In genomic region chr20:1388253-1388652, GRCh38 we compare ENCODE assay signal across 12 cellular contexts. TPM values are rescaled to one million over a fixed set of nuclear protein-coding genes. Genes with fewer than 3 reads are reported as not detected.
DNase-seq lines count a peak whose midpoint lies in the region; ATAC-seq and TF ChIP-seq lines count a peak whose summit lies in the region.
"Had no signal": no experiment of that assay in that cellular context is flagged by ENCODE, and none has a peak within 500 bp of the region (broad histone marks: within the 10 kb centered on the region; RNA-seq: fewer than 3 reads in every experiment).

No MANE protein-coding gene starts in this region.

- peaks cover 87% of the 10 kb centered on the region for H4K20me1 ChIP-seq in DND-41 (ENCODE audit: insufficient read depth, low read length)

- H3K4me2 ChIP-seq in DND-41 (ENCODE audit: insufficient read depth, low read length): peak overlapping the region; percentile 86
- peak overlapping the region; percentile 75 for H3K4me2 ChIP-seq in skeletal muscle satellite cell (ENCODE audit: low read length)

- POLR2A ChIA-PET in A673 (lab: Charles Lee; ENCODE audit: low non-redundant PET): interaction anchor here (0.5 kb wide), 1 partner anchor 52 kb away, joined by 6 read pairs; no protein-coding TSS in a partner anchor

- DNase-seq in DND-41 (no peak), NCI-H69 (lab: John Stamatoyannopoulos, UW) (peak; percentile 21), A673 (ENCODE audit: low spot score) (no peak), occipital lobe (lab: John Stamatoyannopoulos, UW) (no peak)
- no peak for DNase-seq in effector memory CD8-positive, alpha-beta T cell
- DNase-seq: activated CD8-positive, alpha-beta memory T cell treated with anti-CD3 and anti-CD28 coated beads, Interleukin-2, amount 50 U/mL, for 4 hours; H9; NCI-H2029; stimulated activated CD8-positive, alpha-beta memory T cell treated with anti-CD3 and anti-CD28 coated beads, Interleukin-4, amount 100 ng/mL, for 48 hours had no signal

- no peaks in the 10 kb centered on the region for H3K9me3 Mint-ChIP-seq in effector memory CD8-positive, alpha-beta T cell
- H3K9me3 Mint-ChIP-seq: H9 had no signal

- H3K27me3 ChIP-seq in DND-41 (ENCODE audit: insufficient read depth, low read length, poor library complexity): no peaks in the 10 kb centered on the region
- H3K27me3 ChIP-seq in skeletal muscle satellite cell (ENCODE audit: control insufficient read depth, insufficient read depth, low read length): no peaks in the 10 kb centered on the region
- H3K27me3 ChIP-seq in A673 (replicated peaks; ENCODE audit: insufficient read depth, low read depth, low read length, poor library complexity): no peaks in the 10 kb centered on the region
- H3K27me3 ChIP-seq: cardiac muscle cell had no signal

- no peak for ATAC-seq in DND-41 (ENCODE audit: insufficient read depth, low read depth)
- no peak for ATAC-seq in effector memory CD8-positive, alpha-beta T cell (replicated peaks)
- no peak for ATAC-seq in HG03432 (IDR thresholded peaks at IDR 0.05; ENCODE audit: unreplicated experiment)

- CTCF ChIA-PET in A673 (lab: Charles Lee): no interaction called here

- BruUV-seq in A673 (replicated peaks; lab: Mats Ljungman, UMichigan): no TSS peak

- H3K27me3 Mint-ChIP-seq in effector memory CD8-positive, alpha-beta T cell: no peaks in the 10 kb centered on the region

- H3K79me2 ChIP-seq in DND-41 (ENCODE audit: insufficient read depth, low read length): peaks cover 98% of the 10 kb centered on the region

- no peak for TF ChIP-seq CTCF in DND-41 (IDR thresholded peaks at IDR 0.05; ENCODE audit: borderline replicate concordance, extremely low read depth, low read length, poor library complexity, severe bottlenecking)
- no peak for TF ChIP-seq CTCF in A673 (conservative IDR thresholded peaks at IDR 0.05; ENCODE audit: low read depth, low read length)

- peak overlapping the region; percentile 64 to 65 for H3K4me3 Mint-ChIP-seq in effector memory CD8-positive, alpha-beta T cell

- H3K9ac ChIP-seq in DND-41 (ENCODE audit: low read depth, low read length) (peak overlapping the region; percentile 37; the same call in 1 of the 2 replicates), skeletal muscle satellite cell (ENCODE audit: low read depth, low read length) (no peak overlapping the region)

- intact Hi-C loops in A673 (cut with micrococcal nuclease; ENCODE audit: unreplicated experiment): no loop called here

- H3K27ac ChIP-seq in DND-41 (ENCODE audit: low read length) (peak overlapping the region; percentile 68), A673 (ENCODE audit: low read depth, low read length, poor library complexity, severe bottlenecking) (no peak overlapping the region)
- H3K27ac ChIP-seq: cardiac muscle cell had no signal

- H3K27ac Mint-ChIP-seq in effector memory CD8-positive, alpha-beta T cell: peak overlapping the region in 1 of 2 donors; percentile 81

- peaks cover 54 to 75% of the 10 kb centered on the region in 2 donors for H3K4me1 Mint-ChIP-seq in effector memory CD8-positive, alpha-beta T cell (ENCODE audit: low read depth in 2 of 2)

- no peaks in the 10 kb centered on the region for H3K9me3 ChIP-seq in DND-41 (ENCODE audit: insufficient read depth, low read length, severe bottlenecking)
- H3K9me3 ChIP-seq in skeletal muscle satellite cell (replicated peaks; ENCODE audit: low read length): no peaks in the 10 kb centered on the region
- no peaks in the 10 kb centered on the region for H3K9me3 ChIP-seq in A673 (ENCODE audit: low read depth, low read length, poor library complexity, severe bottlenecking)

- no peak overlapping the region for H2AFZ ChIP-seq in DND-41 (ENCODE audit: low read depth, low read length)

- H3K36me3 ChIP-seq in DND-41 (ENCODE audit: insufficient read depth, low read length) (peaks cover 36% of the 10 kb centered on the region), skeletal muscle satellite cell (ENCODE audit: insufficient read depth, low read length) (peaks cover 44% of the 10 kb centered on the region), A673 (ENCODE audit: insufficient read depth, low read length, poor library complexity, severe bottlenecking) (no peaks in the 10 kb centered on the region)
- H3K36me3 ChIP-seq: cardiac muscle cell had no signal

- H3K36me3 Mint-ChIP-seq in effector memory CD8-positive, alpha-beta T cell (ENCODE audit: insufficient read depth): peaks cover 23% of the 10 kb centered on the region

- H3K4me3 ChIP-seq in DND-41 (ENCODE audit: low read depth in 1 of 2, low read length in 2 of 2): peak overlapping the region in 1 of 2 experiments; percentile 42; a peak in 2 of 4 replicates
- no peak overlapping the region for H3K4me3 ChIP-seq in skeletal muscle satellite cell (ENCODE audit: low read length)
- no peak overlapping the region for H3K4me3 ChIP-seq in A673 (ENCODE audit: low read depth, low read length, poor library complexity, severe bottlenecking)
- H3K4me3 ChIP-seq: cardiac muscle cell had no signal

- peaks cover 48% of the 10 kb centered on the region for H3K4me1 ChIP-seq in DND-41 (ENCODE audit: insufficient read depth, low read length)
- H3K4me1 ChIP-seq in skeletal muscle satellite cell (ENCODE audit: control insufficient read depth, insufficient read depth, low read length): peaks cover 40% of the 10 kb centered on the region
- peaks cover 32% of the 10 kb centered on the region for H3K4me1 ChIP-seq in A673 (ENCODE audit: insufficient read depth, low read length, poor library complexity, severe bottlenecking)

RNA-seq across cellular contexts. Expression of gene FKBP1A, which starts 4.6 kb away (rescaled TPM):
- 203 and 233 TPM in 2 replicates for total RNA-seq in skeletal muscle satellite cell (2012; rRNA removed)
- total RNA-seq in A673 (2021) (264 and 270 TPM in 2 replicates), occipital lobe (79.4 TPM)

RNA-seq across cellular contexts. Expression of gene SDCBP2, which starts 59.3 kb away (rescaled TPM):
- total RNA-seq in skeletal muscle satellite cell (2012; rRNA removed): 0.76 and 1.7 TPM in 2 replicates
- total RNA-seq in A673 (2021): 3.4 and 3.5 TPM in 2 replicates
- total RNA-seq in occipital lobe: 2.0 TPM
